21 cellular contexts compared by ENCODE assay signal in the genomic region with DNA sequence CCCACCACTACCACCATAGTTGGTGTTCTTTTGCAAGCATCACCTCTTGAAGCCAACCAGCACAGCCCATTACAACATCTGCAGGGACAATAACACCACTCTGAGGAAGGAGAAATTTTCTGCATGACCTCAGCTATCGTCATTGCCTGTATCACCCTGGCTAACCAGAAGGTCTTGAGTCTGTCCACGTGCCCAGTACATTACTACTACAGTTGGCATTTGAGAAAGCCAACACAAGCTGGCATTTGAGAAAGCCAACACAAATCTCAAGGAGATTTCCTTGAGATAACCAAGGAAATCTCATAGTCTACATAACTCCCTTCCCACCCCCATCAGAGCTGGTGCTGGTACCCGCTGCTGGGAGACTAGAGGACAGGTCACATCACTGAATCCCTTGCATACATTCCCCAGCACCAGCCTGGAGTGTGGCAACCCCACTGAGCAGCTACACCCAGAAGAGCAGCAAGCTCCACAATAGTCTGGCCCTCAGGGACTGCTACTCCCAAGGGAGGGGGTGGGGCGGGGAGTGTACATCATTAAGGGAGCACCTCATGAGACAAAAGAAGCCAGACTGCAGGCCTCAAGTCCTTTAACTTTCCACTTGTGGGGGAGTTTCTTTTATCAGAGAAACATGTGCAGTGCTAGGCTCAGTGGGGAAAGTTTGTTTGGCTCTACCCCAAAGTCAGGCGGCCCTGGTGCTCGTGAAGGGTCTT. TPM values are rescaled to one million over a fixed set of nuclear protein-coding genes. Genes with fewer than 3 reads are reported as not detected.
DNase-seq lines count a peak whose midpoint lies in the region; ATAC-seq, FAIRE-seq and TF ChIP-seq lines count a peak whose summit lies in the region.
"Had no signal": no experiment of that assay in that cellular context is flagged by ENCODE, and none has a peak within 500 bp of the region (broad histone marks: within the 10 kb centered on the region; RNA-seq: fewer than 3 reads in every experiment).

No MANE protein-coding gene starts in this region.

- ATAC-seq in IMR-90 (ENCODE audit: low read depth) (peak; percentile 11; the same call in 1 of the 2 replicates), GM12878 (no peak), right cardiac atrium (no peak), GM21390 (IDR thresholded peaks at IDR 0.05; ENCODE audit: unreplicated experiment) (no peak)
- ATAC-seq: stimulated activated naive CD8-positive, alpha-beta T cell treated with anti-CD3 and anti-CD28 coated beads, Interleukin-15, Interleukin-2, amounts not matched to agents 100 U/mL and 50 U/mL, for 24 hours; WTC11 had no signal

- peaks cover 68 to 100% (median 93%) of the 10 kb centered on the region in 11 experiments for H3K36me3 ChIP-seq in BLaER1 treated with 17β-estradiol and CSF1 and Interleukin-3, amounts not matched to agents 10 nM and 100 nM
- H3K36me3 ChIP-seq in IMR-90 (ENCODE audit: control insufficient read depth, insufficient read depth, low read length) (peaks cover 4% of the 10 kb centered on the region), GM12878 (ENCODE audit: control insufficient read depth in 2 of 2, insufficient read depth in 2 of 2, low read length in 1 of 2) (peaks cover 5 to 10% of the 10 kb centered on the region in 2 experiments; a peak in 3 of 4 replicates), kidney epithelial cell (ENCODE audit: control insufficient read depth, insufficient read depth, low read length) (no peaks in the 10 kb centered on the region)
- H3K36me3 ChIP-seq: prostate gland had no signal

- no peak overlapping the region for H2BK5ac ChIP-seq in IMR-90 (ENCODE audit: low read depth, low read length, poor library complexity, severe bottlenecking)

- H3K9me3 ChIP-seq in BLaER1 treated with 17β-estradiol and CSF1 and Interleukin-3, amounts not matched to agents 10 nM and 100 nM (replicated peaks in 1 of 11), result peaks cover 42 to 98% (median 89%) of the 10 kb centered on the region in 11 experiments; a peak in 21 of 22 replicates
- H3K9me3 ChIP-seq in IMR-90 (ENCODE audit: control insufficient read depth, insufficient read depth, low read length) (no peaks in the 10 kb centered on the region), GM12878 (replicated peaks; ENCODE audit: control insufficient read depth, insufficient read depth, low read length) (peaks cover 7% of the 10 kb centered on the region), right cardiac atrium (ENCODE audit: control insufficient read depth, low read length) (no peaks in the 10 kb centered on the region)
- H3K9me3 ChIP-seq: prostate gland had no signal

- no peak overlapping the region for H4K5ac ChIP-seq in IMR-90 (ENCODE audit: low read depth, low read length)

- H2AK9ac ChIP-seq in IMR-90 (replicated peaks; ENCODE audit: low read depth, low read length, poor library complexity), result peak overlapping the region; percentile 58

- no peak overlapping the region for H3K27ac ChIP-seq in BLaER1 treated with 17β-estradiol and CSF1 and Interleukin-3, amounts not matched to agents 10 nM and 100 nM
- no peak overlapping the region for H3K27ac ChIP-seq in IMR-90 (ENCODE audit: insufficient read depth, low read length)
- no peak overlapping the region for H3K27ac ChIP-seq in GM12878 (ENCODE audit: control insufficient read depth, insufficient read depth)
- no peak overlapping the region for H3K27ac ChIP-seq in right cardiac atrium (ENCODE audit: low read length)
- H3K27ac ChIP-seq: prostate gland had no signal

- H3K9ac ChIP-seq in BLaER1 treated with 17β-estradiol and CSF1 and Interleukin-3, amounts not matched to agents 10 nM and 100 nM, result no peak overlapping the region
- H3K9ac ChIP-seq in IMR-90 (ENCODE audit: low read depth, low read length), result no peak overlapping the region
- no peak overlapping the region for H3K9ac ChIP-seq in GM12878 (ENCODE audit: control insufficient read depth, insufficient read depth, low read length)

- no TSS peak for BruUV-seq in IMR-90 (replicated peaks; lab: Mats Ljungman, UMichigan)
- no TSS peak for BruUV-seq in GM12878 (replicated peaks; lab: Mats Ljungman, UMichigan)

- H3K9me1 ChIP-seq in IMR-90 (ENCODE audit: insufficient read depth, low read length), result peaks cover 10% of the 10 kb centered on the region

- 100% methylated on average over 1 of the region's 6 CpGs; no CpG with 5 or more reads in 1 of the 2 experiments for WGBS in IMR-90 (ENCODE audit: extremely low coverage in 2 of 2, insufficient read length in 1 of 2), 2 experiments
- 75% methylated on average over 6 of the region's 6 CpGs for WGBS in GM12878 (ENCODE audit: insufficient coverage, insufficient replicate concordance, low lambda C conversion rate, missing lambda C conversion rate)
- 88% methylated on average over 6 of the region's 6 CpGs for WGBS in right cardiac atrium

- H3K79me1 ChIP-seq in IMR-90 (ENCODE audit: low read depth in 1 of 2, low read length in 2 of 2), result peaks cover 21 to 61% of the 10 kb centered on the region in 2 experiments

- no peak overlapping the region for H2BK20ac ChIP-seq in IMR-90 (ENCODE audit: low read depth, low read length)

- H3K4me1 ChIP-seq in BLaER1 treated with 17β-estradiol and CSF1 and Interleukin-3, amounts not matched to agents 10 nM and 100 nM, result peaks cover 9 to 22% (median 12%) of the 10 kb centered on the region in 10 experiments; a peak in 17 of 20 replicates
- H3K4me1 ChIP-seq in IMR-90 (ENCODE audit: control insufficient read depth, insufficient read depth, low read length), result peaks cover 7% of the 10 kb centered on the region
- no peaks in the 10 kb centered on the region for H3K4me1 ChIP-seq in GM12878 (ENCODE audit: control insufficient read depth, insufficient read depth, low read length)
- peaks cover 7% of the 10 kb centered on the region for H3K4me1 ChIP-seq in right cardiac atrium (ENCODE audit: control insufficient read depth, insufficient read depth, low read length)
- H3K4me1 ChIP-seq: prostate gland had no signal

- no peak for TF ChIP-seq POLR2A in IMR-90 (IDR thresholded peaks at IDR 0.05; ENCODE audit: low read depth, low read length)
- TF ChIP-seq POLR2A in GM12878 (IDR thresholded peaks at IDR 0.05; ENCODE audit: low read depth, low read length), result no peak

- H3K18ac ChIP-seq in IMR-90 (ENCODE audit: low read depth, low read length), result no peak overlapping the region

- H3K4me3 ChIP-seq in BLaER1 treated with 17β-estradiol and CSF1 and Interleukin-3, amounts not matched to agents 10 nM and 100 nM, result no peak overlapping the region
- H3K4me3 ChIP-seq in IMR-90 (ENCODE audit: insufficient read depth, low read depth, low read length) (no peak overlapping the region), GM12878 (no peak overlapping the region), kidney epithelial cell (ENCODE audit: low read depth, low read length) (no peak overlapping the region), right cardiac atrium (ENCODE audit: low read length) (no peak overlapping the region)
- H3K4me3 ChIP-seq: prostate gland had no signal

- TF ChIP-seq CTCF in IMR-90 (conservative IDR thresholded peaks at IDR 0.05; ENCODE audit: low read depth, low read length), result no peak
- TF ChIP-seq CTCF in GM12878 (IDR thresholded peaks at IDR 0.05 in 2 of 3, conservative IDR thresholded peaks at IDR 0.05 in 1 of 3; ENCODE audit: control insufficient read depth in 2 of 3, extremely low read depth in 1 of 3, insufficient read depth in 1 of 3, low read depth in 3 of 3, low read length in 3 of 3), result no peak
- TF ChIP-seq CTCF in kidney epithelial cell (IDR thresholded peaks at IDR 0.05; ENCODE audit: insufficient read depth, low read length, poor library complexity, severe bottlenecking), result no peak

- CTCF ChIA-PET in IMR-90 (lab: Yijun Ruan, JAX) (no interaction called here), GM12878 (lab: Yijun Ruan, JAX) (interaction anchor here (0.6 to 2.0 kb wide), 2 partner anchors 16 to 154 kb away, joined by 3 to 6 read pairs; no protein-coding TSS in a partner anchor)

- H2BK15ac ChIP-seq in IMR-90 (ENCODE audit: low read depth, low read length), result no peak overlapping the region

- H4K8ac ChIP-seq in IMR-90 (ENCODE audit: low read depth in 2 of 2, low read length in 2 of 2), result no peak overlapping the region

- H3K4ac ChIP-seq in IMR-90 (ENCODE audit: low read depth, low read length), result no peak overlapping the region

- no peak overlapping the region for H4K91ac ChIP-seq in IMR-90 (ENCODE audit: insufficient read depth, low read depth, low read length)

- no peaks in the 10 kb centered on the region for H3K27me3 ChIP-seq in BLaER1 treated with 17β-estradiol and CSF1 and Interleukin-3, amounts not matched to agents 10 nM and 100 nM
- H3K27me3 ChIP-seq in IMR-90 (ENCODE audit: control insufficient read depth, insufficient read depth, low read length) (no peaks in the 10 kb centered on the region), GM12878 (replicated peaks in 1 of 2; ENCODE audit: control insufficient read depth in 2 of 2, insufficient read depth in 2 of 2, low read length in 1 of 2) (no peaks in the 10 kb centered on the region), kidney epithelial cell (ENCODE audit: control insufficient read depth, insufficient read depth, low read length) (no peaks in the 10 kb centered on the region), right cardiac atrium (ENCODE audit: control insufficient read depth, insufficient read depth) (no peaks in the 10 kb centered on the region)

- H4K20me1 ChIP-seq in BLaER1 treated with 17β-estradiol and CSF1 and Interleukin-3, amounts not matched to agents 10 nM and 100 nM, result peaks cover 0 to 51% (median 15%) of the 10 kb centered on the region in 11 experiments; a peak in 11 of 22 replicates
- H4K20me1 ChIP-seq in IMR-90 (ENCODE audit: insufficient read depth, low read length), result peaks cover 31% of the 10 kb centered on the region
- H4K20me1 ChIP-seq in GM12878 (ENCODE audit: control insufficient read depth, insufficient read depth), result no peaks in the 10 kb centered on the region

- no peak overlapping the region for H3K56ac ChIP-seq in IMR-90 (ENCODE audit: extremely low read depth, insufficient read depth, low read length)

- H3K23ac ChIP-seq in IMR-90 (ENCODE audit: low read depth, low read length), result no peak overlapping the region

- H3K79me2 ChIP-seq in GM12878 (ENCODE audit: control insufficient read depth, insufficient read depth, low read length), result peaks cover 12% of the 10 kb centered on the region

- peak; percentile 39 for DNase-seq in IMR-90
- DNase-seq in GM12878 (ENCODE audit: low read depth, low spot score), result no peak
- DNase-seq in kidney epithelial cell (ENCODE audit: low read depth), result peak; percentile 23
- DNase-seq in activated CD4-positive, alpha-beta T cell treated with anti-CD3 and anti-CD28 coated beads for 4 hours, result no peak
- no peak for DNase-seq in Ammon's horn (ENCODE audit: low spot score)
- no peak for DNase-seq in right cardiac atrium
- DNase-seq: GOT3; immature natural killer cell; mesenchymal stem cell; NCI-H1048; NCI-H774; stimulated activated naive CD8-positive, alpha-beta T cell treated with anti-CD3 and anti-CD28 coated beads, Interleukin-15, Interleukin-2, amounts not matched to agents 100 U/mL and 50 U/mL, for 24 hours; T-helper 1 cell had no signal

- in situ Hi-C loops in IMR-90 (cut with MboI; ENCODE audit: low sequenced_read_pairs), result no loop called here
- in situ Hi-C loops in GM12878 (cut with MboI), result no loop called here

- H3K4me2 ChIP-seq in BLaER1 treated with 17β-estradiol and CSF1 and Interleukin-3, amounts not matched to agents 10 nM and 100 nM, result peak overlapping the region in 6 of 11 experiments; percentile 19 to 46 (median 37); a peak in 10 of 22 replicates
- H3K4me2 ChIP-seq in IMR-90 (ENCODE audit: low read depth, low read length) (no peak overlapping the region), GM12878 (ENCODE audit: control insufficient read depth, insufficient read depth) (no peak overlapping the region)

- no peak for TF ChIP-seq RAD21 in IMR-90 (IDR thresholded peaks at IDR 0.05; ENCODE audit: low read length)
- no peak for TF ChIP-seq RAD21 in GM12878 (IDR thresholded peaks at IDR 0.05; ENCODE audit: insufficient read depth, low read depth, low read length)

- no peak overlapping the region for H2AK5ac ChIP-seq in IMR-90 (ENCODE audit: low read depth, low read length)

- intact Hi-C loops in IMR-90 (cut with micrococcal nuclease) (no loop called here), GM12878 (cut with micrococcal nuclease; ENCODE audit: unreplicated experiment) (no loop called here), right cardiac atrium (cut with DNase I) (no loop called here)

- POLR2A ChIA-PET in IMR-90 (lab: Charles Lee; ENCODE audit: unreplicated experiment) (no interaction called here), GM12878 (lab: Charles Lee) (no interaction called here)

- H2BK120ac ChIP-seq in IMR-90 (ENCODE audit: low read depth, low read length), result no peak overlapping the region

- dilution Hi-C loops in IMR-90 (cut with HindIII; ENCODE audit: low sequenced_read_pairs, unreplicated experiment), result no loop called here

- RAD21 ChIA-PET in GM12878 (lab: Charles Lee; ENCODE audit: unreplicated experiment), result no interaction called here

- no peak overlapping the region for H3K14ac ChIP-seq in IMR-90 (replicated peaks; ENCODE audit: low read depth, low read length)

- SMC1A ChIA-PET in GM12878 (lab: Charles Lee; ENCODE audit: uncharacterized antibody, unreplicated experiment), result interaction anchor here (0.6 to 1.1 kb wide), 3 partner anchors 9 to 101 kb away, joined by 3 to 4 read pairs (median 3); no protein-coding TSS in a partner anchor

- no peak for TF ChIP-seq EP300 in GM12878 (IDR thresholded peaks at IDR 0.05; ENCODE audit: borderline replicate concordance in 1 of 2, control insufficient read depth in 1 of 2, low read depth in 2 of 2, low read length in 2 of 2)

- H2AFZ ChIP-seq in IMR-90 (replicated peaks; ENCODE audit: low read length, poor library complexity) (peak overlapping the region; percentile 36), GM12878 (ENCODE audit: control insufficient read depth, low read depth, low read length) (no peak overlapping the region)

- FAIRE-seq in GM12878 (lab: Jason Lieb, UNC), result no peak
- FAIRE-seq: G401.6, GM12892 had no signal

RNA-seq across cellular contexts. Expression of gene GUCA2A, which starts 46.0 kb away (rescaled TPM):
- not detected in 2 replicates for total RNA-seq in IMR-90 (2012; rRNA removed)
- polyA plus RNA-seq in IMR-90 (2012; rRNA removed), result not detected in 2 replicates
- not detected in 2 replicates for polyA plus RNA-seq in IMR-90 (2012; cell fraction: cytosol; rRNA removed)
- not detected in 2 replicates for polyA plus RNA-seq in IMR-90 (2012; cell fraction: nucleus; rRNA removed; ENCODE audit: low replicate concordance)
- not detected in 2 replicates for total RNA-seq in GM12878 (2013; cell fraction: nucleolus; rRNA removed)
- total RNA-seq in GM12878 (2014; rRNA removed), result not detected in 2 replicates
- total RNA-seq in GM12878 (2014; rRNA removed; fragmentation: Illumina TruSeq; extraction: Trizol), result not detected in 2 replicates
- not detected in 2 replicates for total RNA-seq in GM12878 (2021)
- polyA plus RNA-seq in GM12878 (2011; ENCODE audit: low read depth), result not detected
- polyA plus RNA-seq in GM12878 (2011; rRNA removed), result not detected in 2 replicates
- polyA plus RNA-seq in GM12878 (2011; cell fraction: cytosol; rRNA removed), result not detected in 2 replicates
- not detected in 2 replicates for polyA plus RNA-seq in GM12878 (2011; cell fraction: nucleus; rRNA removed)
- polyA plus RNA-seq in GM12878 (2012), result not detected in 2 replicates
- not detected in 2 replicates for polyA plus RNA-seq in GM12878 (2014; fragmentation: Illumina TruSeq; extraction: Trizol)
- polyA plus RNA-seq in GM12878 (2014; fragmentation: Nextera tagmentation; extraction: Ambion mirVana), result not detected
- polyA plus RNA-seq in GM12878 (2014; rRNA removed), result not detected in 2 replicates
- polyA plus RNA-seq in GM12878 (2016; fragmentation: Nextera tagmentation; extraction: Ambion mirVana), result not detected
- not detected in 2 replicates for polyA minus RNA-seq in GM12878 (2011; rRNA and poly(A)+ RNA removed)
- not detected in 2 replicates for polyA minus RNA-seq in GM12878 (2011; cell fraction: cytosol; rRNA and poly(A)+ RNA removed)
- not detected in 2 replicates for polyA minus RNA-seq in GM12878 (2011; cell fraction: nucleus; rRNA and poly(A)+ RNA removed)
- not detected in 2 replicates for total RNA-seq in kidney epithelial cell
- not detected for total RNA-seq in right cardiac atrium
- polyA plus RNA-seq in right cardiac atrium, result not detected
- total RNA-seq: activated CD8-positive, alpha-beta memory T cell treated with anti-CD3 and anti-CD28 coated beads for 36 hours; prostate gland; ureter; WTC11 had no signal
- polyA plus RNA-seq: immature natural killer cell had no signal

RNA-seq across cellular contexts. Expression of gene GUCA2B, which starts 57.4 kb away (rescaled TPM):
- not detected in 2 replicates for total RNA-seq in IMR-90 (2012; rRNA removed)
- polyA plus RNA-seq in IMR-90 (2012; rRNA removed), result not detected in 2 replicates
- not detected in 2 replicates for polyA plus RNA-seq in IMR-90 (2012; cell fraction: cytosol; rRNA removed)
- polyA plus RNA-seq in IMR-90 (2012; cell fraction: nucleus; rRNA removed; ENCODE audit: low replicate concordance), result not detected in 2 replicates
- not detected in 2 replicates for total RNA-seq in GM12878 (2013; cell fraction: nucleolus; rRNA removed)
- not detected in 2 replicates for total RNA-seq in GM12878 (2014; rRNA removed)
- total RNA-seq in GM12878 (2014; rRNA removed; fragmentation: Illumina TruSeq; extraction: Trizol), result not detected in 2 replicates
- not detected in 2 replicates for total RNA-seq in GM12878 (2021)
- polyA plus RNA-seq in GM12878 (2011; ENCODE audit: low read depth), result not detected
- not detected in 2 replicates for polyA plus RNA-seq in GM12878 (2011; rRNA removed)
- polyA plus RNA-seq in GM12878 (2011; cell fraction: cytosol; rRNA removed), result not detected in 2 replicates
- polyA plus RNA-seq in GM12878 (2011; cell fraction: nucleus; rRNA removed), result not detected in 2 replicates
- polyA plus RNA-seq in GM12878 (2012), result not detected in 2 replicates
- polyA plus RNA-seq in GM12878 (2014; fragmentation: Illumina TruSeq; extraction: Trizol), result not detected in 2 replicates
- not detected for polyA plus RNA-seq in GM12878 (2014; fragmentation: Nextera tagmentation; extraction: Ambion mirVana)
- polyA plus RNA-seq in GM12878 (2014; rRNA removed), result not detected in 2 replicates
- not detected for polyA plus RNA-seq in GM12878 (2016; fragmentation: Nextera tagmentation; extraction: Ambion mirVana)
- polyA minus RNA-seq in GM12878 (2011; rRNA and poly(A)+ RNA removed), result not detected in 2 replicates
- polyA minus RNA-seq in GM12878 (2011; cell fraction: cytosol; rRNA and poly(A)+ RNA removed), result not detected in 2 replicates
- not detected in 2 replicates for polyA minus RNA-seq in GM12878 (2011; cell fraction: nucleus; rRNA and poly(A)+ RNA removed)
- not detected in 2 replicates for total RNA-seq in kidney epithelial cell
- not detected for total RNA-seq in right cardiac atrium
- polyA plus RNA-seq in right cardiac atrium, result not detected
- total RNA-seq: activated CD8-positive, alpha-beta memory T cell treated with anti-CD3 and anti-CD28 coated beads for 36 hours; prostate gland; ureter; WTC11 had no signal
- polyA plus RNA-seq: immature natural killer cell had no signal

Comparison
In these comparisons a context has a peak if more than half of its experiments do, and no peak if none do; other contexts are left out.
1. H3K4me2 ChIP-seq: peak in BLaER1 treated with 17β-estradiol and CSF1 and Interleukin-3, amounts not matched to agents 10 nM and 100 nM (6 of 11); none in IMR-90 (single experiment) and GM12878 (single experiment).
2. DNase-seq: peak in IMR-90 (single experiment) and kidney epithelial cell (single experiment); none in GM12878 (single experiment), activated CD4-positive, alpha-beta T cell treated with anti-CD3 and anti-CD28 coated beads for 4 hours (0 of 2), Ammon's horn (single experiment) and right cardiac atrium (0 of 3).